Comparison of ENCODE assay signal across 8 cellular contexts in genomic region chr6:111764238-111765182, GRCh38.
DNase-seq lines count a peak whose midpoint lies in the region; ATAC-seq lines count a peak whose summit lies in the region.

No MANE protein-coding gene starts in this region.

- H3K4me3 Mint-ChIP-seq in stimulated activated naive CD8-positive, alpha-beta T cell treated with anti-CD3 and anti-CD28 coated beads, Interleukin-15, Interleukin-2, amounts not matched to agents 100 ng/mL and 50 ng/mL, for 24 hours: peak overlapping the region; percentile 74

- peak overlapping the region; percentile 100 for H3K27ac Mint-ChIP-seq in stimulated activated naive CD8-positive, alpha-beta T cell treated with anti-CD3 and anti-CD28 coated beads, Interleukin-15, Interleukin-2, amounts not matched to agents 100 ng/mL and 50 ng/mL, for 24 hours

- H3K27ac ChIP-seq in iPS-20b (ENCODE audit: low read length): peak overlapping the region; percentile 7

- peak; percentile 60 for ATAC-seq in GM19455 (IDR thresholded peaks at IDR 0.05; ENCODE audit: unreplicated experiment)
- peak; percentile 56 for ATAC-seq in HG03103 (IDR thresholded peaks at IDR 0.05; ENCODE audit: low read depth, unreplicated experiment)

- peaks cover 100% of the 10 kb centered on the region for H3K4me1 Mint-ChIP-seq in stimulated activated naive CD8-positive, alpha-beta T cell treated with anti-CD3 and anti-CD28 coated beads, Interleukin-15, Interleukin-2, amounts not matched to agents 100 ng/mL and 50 ng/mL, for 24 hours (ENCODE audit: low read depth)

- peak overlapping the region; percentile 26; the same call in 1 of the 2 replicates for H3K9ac ChIP-seq in iPS-20b (ENCODE audit: low read depth, low read length)

- H3K9me3 ChIP-seq in iPS-20b (ENCODE audit: insufficient read depth, low read depth, low read length): no peaks in the 10 kb centered on the region

- no peak overlapping the region for H3K4me3 ChIP-seq in iPS-20b (ENCODE audit: low read length)

- peak; percentile 58 to 71 for DNase-seq in activated CD4-positive, alpha-beta T cell treated with anti-CD3 and anti-CD28 coated beads, Interleukin-2, amount 50 U/mL, for 48 hours
- DNase-seq in NCI-H748 (lab: John Stamatoyannopoulos, UW; ENCODE audit: unreplicated experiment) (no peak), DMS79 (lab: John Stamatoyannopoulos, UW) (no peak), NCI-H146 (lab: John Stamatoyannopoulos, UW) (no peak)

- H3K4me1 ChIP-seq in iPS-20b (ENCODE audit: insufficient read depth, low read length): peaks cover 45% of the 10 kb centered on the region; the same call in 1 of the 2 replicates

- peaks cover 83% of the 10 kb centered on the region for H3K36me3 Mint-ChIP-seq in stimulated activated naive CD8-positive, alpha-beta T cell treated with anti-CD3 and anti-CD28 coated beads, Interleukin-15, Interleukin-2, amounts not matched to agents 100 ng/mL and 50 ng/mL, for 24 hours (ENCODE audit: low read depth)

- H3K9me3 Mint-ChIP-seq in stimulated activated naive CD8-positive, alpha-beta T cell treated with anti-CD3 and anti-CD28 coated beads, Interleukin-15, Interleukin-2, amounts not matched to agents 100 ng/mL and 50 ng/mL, for 24 hours: no peaks in the 10 kb centered on the region

- H3K27me3 ChIP-seq in iPS-20b (ENCODE audit: insufficient read depth, low read length): no peaks in the 10 kb centered on the region

- H3K27me3 Mint-ChIP-seq in stimulated activated naive CD8-positive, alpha-beta T cell treated with anti-CD3 and anti-CD28 coated beads, Interleukin-15, Interleukin-2, amounts not matched to agents 100 ng/mL and 50 ng/mL, for 24 hours: no peaks in the 10 kb centered on the region

- H3K36me3 ChIP-seq in iPS-20b (ENCODE audit: insufficient read depth, low read depth, low read length): no peaks in the 10 kb centered on the region

Comparison
In these comparisons a context has a peak if more than half of its experiments do, and no peak if none do; other contexts are left out.
1. DNase-seq: peak in activated CD4-positive, alpha-beta T cell treated with anti-CD3 and anti-CD28 coated beads, Interleukin-2, amount 50 U/mL, for 48 hours (2 of 2); none in NCI-H748 (single experiment), DMS79 (single experiment) and NCI-H146 (single experiment).